Comparison of ENCODE assay signal across 10 cellular contexts in genomic region chr14:101077511-101078074, GRCh38.
DNase-seq lines count a peak whose midpoint lies in the region; ATAC-seq and TF ChIP-seq lines count a peak whose summit lies in the region.
"Had no signal": no experiment of that assay in that cellular context is flagged by ENCODE, and none has a peak within 500 bp of the region (broad histone marks: within the 10 kb centered on the region; RNA-seq: fewer than 3 reads in every experiment).

No MANE protein-coding gene starts in this region.

- no peaks in the 10 kb centered on the region for H3F3A ChIP-seq in GM23338 (replicated peaks; ENCODE audit: low read depth)

- no peaks in the 10 kb centered on the region for H3K9me2 ChIP-seq in GM23338 (ENCODE audit: insufficient read depth)

- H3K27ac ChIP-seq in GM23338 (ENCODE audit: low read depth) (no peak overlapping the region), RWPE2 (ENCODE audit: poor library complexity, severe bottlenecking) (no peak overlapping the region), right atrium auricular region (no peak overlapping the region)
- H3K27ac ChIP-seq: VCaP had no signal

- no peaks in the 10 kb centered on the region for H3K9me3 Mint-ChIP-seq in GM23338

- peaks cover 29% of the 10 kb centered on the region for H3K4me1 ChIP-seq in GM23338 (ENCODE audit: insufficient read depth)
- peaks cover 10% of the 10 kb centered on the region for H3K4me1 ChIP-seq in RWPE2 (ENCODE audit: insufficient read depth, poor library complexity, severe bottlenecking)
- peaks cover 0 to 11% of the 10 kb centered on the region in 2 donors for H3K4me1 ChIP-seq in right atrium auricular region

- H3K36me3 ChIP-seq in GM23338 (ENCODE audit: insufficient read depth) (no peaks in the 10 kb centered on the region), RWPE2 (ENCODE audit: low read depth) (no peaks in the 10 kb centered on the region), right atrium auricular region (no peaks in the 10 kb centered on the region)

- ATAC-seq in GM23338: peak; percentile 55
- no peak for ATAC-seq in RWPE2 (ENCODE audit: low read depth)
- ATAC-seq in GM18861 (IDR thresholded peaks at IDR 0.05; ENCODE audit: unreplicated experiment): no peak
- no peak for ATAC-seq in GM19324 (IDR thresholded peaks at IDR 0.05; ENCODE audit: low FRiP score, unreplicated experiment)

- H3K4me3 ChIP-seq in GM23338 (peak overlapping the region; percentile 63), RWPE2 (ENCODE audit: severe bottlenecking) (no peak overlapping the region), right atrium auricular region (no peak overlapping the region)

- H3K36me3 Mint-ChIP-seq in GM23338 (ENCODE audit: low read depth): no peaks in the 10 kb centered on the region
- H3K36me3 Mint-ChIP-seq: memory B cell had no signal

- peak overlapping the region; percentile 84 for H2AFZ ChIP-seq in GM23338

- peaks cover 23% of the 10 kb centered on the region for H3K27me3 Mint-ChIP-seq in GM23338 (ENCODE audit: insufficient read depth, low read depth, poor library complexity)

- H3K79me2 ChIP-seq in GM23338 (replicated peaks; ENCODE audit: insufficient read depth): no peaks in the 10 kb centered on the region

- no peaks in the 10 kb centered on the region for H4K20me1 ChIP-seq in GM23338 (replicated peaks; ENCODE audit: insufficient read depth)

- H3K27me3 ChIP-seq in GM23338 (ENCODE audit: insufficient read depth): peaks cover 8% of the 10 kb centered on the region
- H3K27me3 ChIP-seq in RWPE2 (ENCODE audit: insufficient read depth, poor library complexity, severe bottlenecking): peaks cover 3% of the 10 kb centered on the region
- H3K27me3 ChIP-seq in right atrium auricular region: peaks cover 4 to 15% of the 10 kb centered on the region in 2 donors

- TF ChIP-seq CTCF in GM23338 (conservative IDR thresholded peaks at IDR 0.05; ENCODE audit: low read depth in 2 of 2): no peak
- no peak for TF ChIP-seq CTCF in RWPE2 (IDR thresholded peaks at IDR 0.05; ENCODE audit: poor library complexity, severe bottlenecking)
- TF ChIP-seq CTCF in right atrium auricular region (IDR thresholded peaks at IDR 0.05): no peak

- DNase-seq in GM23338 (ENCODE audit: low spot score) (peak; percentile 82), RWPE2 (ENCODE audit: low spot score) (peak; percentile 63), right atrium auricular region (ENCODE audit: low spot score) (peak; percentile 52), retina (peak; percentile 82), MV-4-11 (lab: John Stamatoyannopoulos, UW) (no peak)
- no peak for DNase-seq in central memory CD4-positive, alpha-beta T cell

- H3K27ac Mint-ChIP-seq in GM23338: no peak overlapping the region
- H3K27ac Mint-ChIP-seq: memory B cell had no signal

- H3K4me1 Mint-ChIP-seq in GM23338: peaks cover 28% of the 10 kb centered on the region
- H3K4me1 Mint-ChIP-seq: memory B cell had no signal

- peak overlapping the region; percentile 69 for H3K4me3 Mint-ChIP-seq in GM23338
- H3K4me3 Mint-ChIP-seq: memory B cell had no signal

- H3K9me3 ChIP-seq in RWPE2 (ENCODE audit: severe bottlenecking) (no peaks in the 10 kb centered on the region), right atrium auricular region (peaks cover 0 to 8% of the 10 kb centered on the region in 2 donors)

- peak overlapping the region; percentile 85 for H3K4me2 ChIP-seq in GM23338

TF ChIP-seq in GM23338, 12 proteins besides CTCF, POLR2A, EP300 and RAD21:
- no peak for TF ChIP-seq NANOG (IDR thresholded peaks at IDR 0.05; ENCODE audit: borderline replicate concordance)
- no peak for TF ChIP-seq POLR2AphosphoS5 (IDR thresholded peaks at IDR 0.05; ENCODE audit: low read depth)
- no peak for TF ChIP-seq JUNB (IDR thresholded peaks at IDR 0.05; ENCODE audit: unreplicated experiment)
- TF ChIP-seq CREB1 (CRISPR knock-in tag; IDR thresholded peaks at IDR 0.05; ENCODE audit: low read depth): peak; percentile 7; the same call in 1 of the 2 replicates
- no peak for TF ChIP-seq ETS1 (IDR thresholded peaks at IDR 0.05)
- no peak for TF ChIP-seq STAT1 (IDR thresholded peaks at IDR 0.05; ENCODE audit: unreplicated experiment)
- TF ChIP-seq, protein P1, sequence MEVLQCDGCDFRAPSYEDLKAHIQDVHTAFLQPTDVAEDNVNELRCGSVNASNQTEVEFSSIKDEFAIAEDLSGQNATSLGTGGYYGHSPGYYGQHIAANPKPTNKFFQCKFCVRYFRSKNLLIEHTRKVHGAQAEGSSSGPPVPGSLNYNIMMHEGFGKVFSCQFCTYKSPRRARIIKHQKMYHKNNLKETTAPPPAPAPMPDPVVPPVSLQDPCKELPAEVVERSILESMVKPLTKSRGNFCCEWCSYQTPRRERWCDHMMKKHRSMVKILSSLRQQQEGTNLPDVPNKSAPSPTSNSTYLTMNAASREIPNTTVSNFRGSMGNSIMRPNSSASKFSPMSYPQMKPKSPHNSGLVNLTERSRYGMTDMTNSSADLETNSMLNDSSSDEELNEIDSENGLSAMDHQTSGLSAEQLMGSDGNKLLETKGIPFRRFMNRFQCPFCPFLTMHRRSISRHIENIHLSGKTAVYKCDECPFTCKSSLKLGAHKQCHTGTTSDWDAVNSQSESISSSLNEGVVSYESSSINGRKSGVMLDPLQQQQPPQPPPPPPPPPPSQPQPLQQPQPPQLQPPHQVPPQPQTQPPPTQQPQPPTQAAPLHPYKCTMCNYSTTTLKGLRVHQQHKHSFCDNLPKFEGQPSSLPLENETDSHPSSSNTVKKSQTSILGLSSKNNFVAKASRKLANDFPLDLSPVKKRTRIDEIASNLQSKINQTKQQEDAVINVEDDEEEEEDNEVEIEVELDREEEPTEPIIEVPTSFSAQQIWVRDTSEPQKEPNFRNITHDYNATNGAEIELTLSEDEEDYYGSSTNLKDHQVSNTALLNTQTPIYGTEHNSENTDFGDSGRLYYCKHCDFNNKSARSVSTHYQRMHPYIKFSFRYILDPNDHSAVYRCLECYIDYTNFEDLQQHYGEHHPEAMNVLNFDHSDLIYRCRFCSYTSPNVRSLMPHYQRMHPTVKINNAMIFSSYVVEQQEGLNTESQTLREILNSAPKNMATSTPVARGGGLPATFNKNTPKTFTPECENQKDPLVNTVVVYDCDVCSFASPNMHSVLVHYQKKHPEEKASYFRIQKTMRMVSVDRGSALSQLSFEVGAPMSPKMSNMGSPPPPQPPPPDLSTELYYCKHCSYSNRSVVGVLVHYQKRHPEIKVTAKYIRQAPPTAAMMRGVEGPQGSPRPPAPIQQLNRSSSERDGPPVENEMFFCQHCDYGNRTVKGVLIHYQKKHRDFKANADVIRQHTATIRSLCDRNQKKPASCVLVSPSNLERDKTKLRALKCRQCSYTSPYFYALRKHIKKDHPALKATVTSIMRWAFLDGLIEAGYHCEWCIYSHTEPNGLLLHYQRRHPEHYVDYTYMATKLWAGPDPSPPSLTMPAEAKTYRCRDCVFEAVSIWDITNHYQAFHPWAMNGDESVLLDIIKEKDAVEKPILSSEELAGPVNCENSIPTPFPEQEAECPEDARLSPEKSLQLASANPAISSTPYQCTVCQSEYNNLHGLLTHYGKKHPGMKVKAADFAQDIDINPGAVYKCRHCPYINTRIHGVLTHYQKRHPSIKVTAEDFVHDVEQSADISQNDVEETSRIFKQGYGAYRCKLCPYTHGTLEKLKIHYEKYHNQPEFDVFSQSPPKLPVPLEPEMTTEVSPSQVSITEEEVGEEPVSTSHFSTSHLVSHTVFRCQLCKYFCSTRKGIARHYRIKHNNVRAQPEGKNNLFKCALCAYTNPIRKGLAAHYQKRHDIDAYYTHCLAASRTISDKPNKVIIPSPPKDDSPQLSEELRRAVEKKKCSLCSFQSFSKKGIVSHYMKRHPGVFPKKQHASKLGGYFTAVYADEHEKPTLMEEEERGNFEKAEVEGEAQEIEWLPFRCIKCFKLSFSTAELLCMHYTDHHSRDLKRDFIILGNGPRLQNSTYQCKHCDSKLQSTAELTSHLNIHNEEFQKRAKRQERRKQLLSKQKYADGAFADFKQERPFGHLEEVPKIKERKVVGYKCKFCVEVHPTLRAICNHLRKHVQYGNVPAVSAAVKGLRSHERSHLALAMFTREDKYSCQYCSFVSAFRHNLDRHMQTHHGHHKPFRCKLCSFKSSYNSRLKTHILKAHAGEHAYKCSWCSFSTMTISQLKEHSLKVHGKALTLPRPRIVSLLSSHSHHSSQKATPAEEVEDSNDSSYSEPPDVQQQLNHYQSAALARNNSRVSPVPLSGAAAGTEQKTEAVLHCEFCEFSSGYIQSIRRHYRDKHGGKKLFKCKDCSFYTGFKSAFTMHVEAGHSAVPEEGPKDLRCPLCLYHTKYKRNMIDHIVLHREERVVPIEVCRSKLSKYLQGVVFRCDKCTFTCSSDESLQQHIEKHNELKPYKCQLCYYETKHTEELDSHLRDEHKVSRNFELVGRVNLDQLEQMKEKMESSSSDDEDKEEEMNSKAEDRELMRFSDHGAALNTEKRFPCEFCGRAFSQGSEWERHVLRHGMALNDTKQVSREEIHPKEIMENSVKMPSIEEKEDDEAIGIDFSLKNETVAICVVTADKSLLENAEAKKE (CRISPR knock-in tag; IDR thresholded peaks at IDR 0.05): no peak

Comparison
In these comparisons a context has a peak if more than half of its experiments do, and no peak if none do; other contexts are left out.
1. DNase-seq: peak in GM23338 (single experiment), RWPE2 (single experiment), right atrium auricular region (single experiment) and retina (single experiment); none in MV-4-11 (single experiment) and central memory CD4-positive, alpha-beta T cell (single experiment).